ENCODE assay signal across 15 cellular contexts in the genomic region with DNA sequence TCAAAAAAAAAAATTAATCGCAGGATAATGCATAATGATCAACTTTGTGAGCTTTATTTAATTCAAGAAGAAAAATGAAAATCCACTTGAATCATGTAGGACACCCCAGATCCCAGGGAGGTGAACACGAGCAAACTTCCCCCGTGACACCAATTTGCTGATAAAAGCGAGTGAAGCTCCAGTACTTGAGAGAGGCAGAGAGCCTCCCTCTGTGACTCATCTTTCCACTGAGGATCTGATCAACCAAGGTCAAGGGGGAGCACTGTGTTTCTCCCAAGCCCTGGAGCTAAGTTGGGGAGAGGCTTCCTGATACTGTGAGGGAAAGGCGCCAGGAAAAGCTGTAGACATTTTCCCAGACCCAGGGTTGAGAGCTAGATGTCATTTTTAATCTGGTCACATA.
DNase-seq lines count a peak whose midpoint lies in the region; ATAC-seq lines count a peak whose summit lies in the region.
"Had no signal": no experiment of that assay in that cellular context is flagged by ENCODE, and none has a peak within 500 bp of the region (broad histone marks: within the 10 kb centered on the region; RNA-seq: fewer than 3 reads in every experiment).

No MANE protein-coding gene starts in this region.

- peak; percentile 5 for DNase-seq in A172 (ENCODE audit: low spot score)
- DNase-seq in HT1080 (ENCODE audit: low read depth), result peak; percentile 16
- peak; percentile 4 for DNase-seq in RPMI7951 (ENCODE audit: low read depth)
- DNase-seq in activated CD4-positive, alpha-beta T cell treated with anti-CD3 and anti-CD28 coated beads, Interleukin-2, amount 50 U/mL, for 48 hours, result no peak
- no peak for DNase-seq in germinal center (ENCODE audit: low spot score)
- DNase-seq: Calu3; CD4-positive, alpha-beta T cell; COR-L47; DMS53; DMS79 treated with DMSO at 0.1 percent for 48 hours; GF-D8; H9 had no signal

- no peak for ATAC-seq in HG02970 (IDR thresholded peaks at IDR 0.05; ENCODE audit: low FRiP score, unreplicated experiment)
- ATAC-seq: GM23338, HCT116 had no signal

Comparison
In these comparisons a context has a peak if more than half of its experiments do, and no peak if none do; other contexts are left out.
1. DNase-seq: peak in A172 (single experiment), HT1080 (single experiment) and RPMI7951 (single experiment); none in activated CD4-positive, alpha-beta T cell treated with anti-CD3 and anti-CD28 coated beads, Interleukin-2, amount 50 U/mL, for 48 hours (0 of 2) and germinal center (single experiment).